In the genomic region with DNA sequence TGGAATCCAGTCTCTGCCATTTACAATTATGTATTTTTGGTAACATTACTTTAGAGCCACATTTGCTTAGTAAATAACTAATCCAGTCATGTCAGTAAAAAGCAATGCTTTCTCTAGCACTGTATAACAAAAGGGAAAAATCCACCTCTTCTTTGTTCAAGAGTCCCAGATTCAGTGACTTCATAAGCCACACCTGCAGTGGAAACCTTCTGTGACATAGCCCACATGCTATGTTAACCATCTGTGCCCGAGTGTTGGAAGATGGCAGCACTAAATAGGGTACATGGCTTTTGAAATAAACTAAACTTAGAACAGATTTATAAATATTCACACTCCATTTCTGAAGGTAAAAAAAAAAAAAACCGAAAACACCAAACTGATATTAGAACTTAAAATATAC, we compare ENCODE assay signal across 26 cellular contexts.
"Had no signal": no experiment of that assay in that cellular context is flagged by ENCODE, and none has a peak within 500 bp of the region (broad histone marks: within the 10 kb centered on the region; RNA-seq: fewer than 3 reads in every experiment).

No MANE protein-coding gene starts in this region.

- FAIRE-seq: TTC549 had no signal

- H3K36me3 Mint-ChIP-seq: activated naive CD4-positive, alpha-beta T cell treated with anti-CD3 and anti-CD28 coated beads, Interleukin-2, amount 50 U/mL, for 24 hours; activated naive CD8-positive, alpha-beta T cell treated with anti-CD3 and anti-CD28 coated beads, Interleukin-2, amount 10 ng/mL, durations not matched to agents 7 days and 5 days had no signal

- H3K27ac Mint-ChIP-seq: activated CD4-positive, alpha-beta T cell treated with anti-CD3 and anti-CD28 coated beads, Interleukin-2, amount 10 ng/mL, durations not matched to agents 24 days and 14 days; activated CD8-positive, alpha-beta T cell treated with anti-CD3 and anti-CD28 coated beads for 36 hours; activated naive CD4-positive, alpha-beta T cell treated with anti-CD3 and anti-CD28 coated beads, Interleukin-2, amount 50 U/mL, for 24 hours; activated naive CD8-positive, alpha-beta T cell treated with anti-CD3 and anti-CD28 coated beads, Interleukin-2, amount 10 ng/mL, durations not matched to agents 7 days and 5 days; activated T-cell treated with anti-CD3 and anti-CD28 coated beads, Interleukin-2, amount 50 U/mL, for 24 hours; activated T-helper 2 cell treated with anti-CD3 and anti-CD28 coated beads, Interferon-gamma antibody, Interleukin-2, Interleukin-4, amounts not matched to agents 10 μg/mL and 5 μg/mL and 100 μg/mL, durations not matched to agents 14 hours and 24 hours and 36 hours; T-helper 1 cell treated with Interleukin-12 subunit alpha and Interleukin-12 subunit beta and Interleukin-4 antibody, amounts not matched to agents 30 μg/mL and 1 μg/mL, for 36 hours; T-helper 2 cell treated with Interferon-gamma antibody and Interleukin-4, amounts not matched to agents 5 μg/mL and 100 μg/mL, for 36 hours had no signal

- ATAC-seq: activated CD8-positive, alpha-beta T cell treated with anti-CD3 and anti-CD28 coated beads for 36 hours; Panc1 had no signal

- H3K9me3 Mint-ChIP-seq: activated CD4-positive, alpha-beta T cell treated with anti-CD3 and anti-CD28 coated beads, Interleukin-2, amount 10 ng/mL, durations not matched to agents 24 days and 14 days; activated CD8-positive, alpha-beta T cell treated with anti-CD3 and anti-CD28 coated beads for 36 hours; activated naive CD4-positive, alpha-beta T cell treated with anti-CD3 and anti-CD28 coated beads, Interleukin-2, amount 50 U/mL, for 24 hours; activated naive CD8-positive, alpha-beta T cell treated with anti-CD3 and anti-CD28 coated beads, Interleukin-2, amount 10 ng/mL, durations not matched to agents 7 days and 5 days; activated T-cell treated with anti-CD3 and anti-CD28 coated beads, Interleukin-2, amount 50 U/mL, for 24 hours; activated T-helper 2 cell treated with anti-CD3 and anti-CD28 coated beads, Interferon-gamma antibody, Interleukin-2, Interleukin-4, amounts not matched to agents 10 μg/mL and 5 μg/mL and 100 μg/mL, durations not matched to agents 14 hours and 24 hours and 36 hours; T-helper 1 cell treated with Interleukin-12 subunit alpha and Interleukin-12 subunit beta and Interleukin-4 antibody, amounts not matched to agents 30 μg/mL and 1 μg/mL, for 36 hours; T-helper 2 cell treated with Interferon-gamma antibody and Interleukin-4, amounts not matched to agents 5 μg/mL and 100 μg/mL, for 36 hours had no signal

- H3K4me1 Mint-ChIP-seq: activated CD4-positive, alpha-beta T cell treated with anti-CD3 and anti-CD28 coated beads, Interleukin-2, amount 10 ng/mL, durations not matched to agents 24 days and 14 days; activated naive CD4-positive, alpha-beta T cell treated with anti-CD3 and anti-CD28 coated beads, Interleukin-2, amount 50 U/mL, for 24 hours; activated naive CD8-positive, alpha-beta T cell treated with anti-CD3 and anti-CD28 coated beads, Interleukin-2, amount 10 ng/mL, durations not matched to agents 7 days and 5 days had no signal

- H3K4me3 Mint-ChIP-seq: activated CD4-positive, alpha-beta T cell treated with anti-CD3 and anti-CD28 coated beads, Interleukin-2, amount 10 ng/mL, durations not matched to agents 24 days and 14 days; activated CD8-positive, alpha-beta T cell treated with anti-CD3 and anti-CD28 coated beads for 36 hours; activated naive CD4-positive, alpha-beta T cell treated with anti-CD3 and anti-CD28 coated beads, Interleukin-2, amount 50 U/mL, for 24 hours; activated naive CD8-positive, alpha-beta T cell treated with anti-CD3 and anti-CD28 coated beads, Interleukin-2, amount 10 ng/mL, durations not matched to agents 7 days and 5 days; activated T-cell treated with anti-CD3 and anti-CD28 coated beads, Interleukin-2, amount 50 U/mL, for 24 hours; T-helper 1 cell treated with Interleukin-12 subunit alpha and Interleukin-12 subunit beta and Interleukin-4 antibody, amounts not matched to agents 30 μg/mL and 1 μg/mL, for 36 hours; T-helper 2 cell treated with Interferon-gamma antibody and Interleukin-4, amounts not matched to agents 5 μg/mL and 100 μg/mL, for 36 hours had no signal

- DNase-seq: activated CD4-positive, alpha-beta T cell treated with anti-CD3 and anti-CD28 coated beads, Interleukin-2, amount 10 ng/mL, durations not matched to agents 24 days and 14 days; activated CD4-positive, alpha-beta T cell treated with anti-CD3 and anti-CD28 coated beads, Interleukin-2, amount 50 U/mL, for 4 hours; activated CD8-positive, alpha-beta T cell treated with anti-CD3 and anti-CD28 coated beads for 36 hours; activated gamma-delta T cell; activated naive CD4-positive, alpha-beta T cell treated with Interleukin-2 at 50 U/mL for 16 hours; activated naive CD8-positive, alpha-beta T cell treated with anti-CD3 and anti-CD28 coated beads, Interleukin-2, amount 10 ng/mL, durations not matched to agents 7 days and 5 days; activated T-cell treated with anti-CD3 and anti-CD28 coated beads, Interleukin-2, amount 50 U/mL, for 24 hours; amygdala; Karpas-422; KBM-7; NCI-H1105; NCI-H1417 treated with DMSO at 0.1 percent for 48 hours; NCI-H1694; NCI-H2029; NCI-H345; NCI-H524 treated with DMSO at 0.1 percent for 48 hours; NCI-H748 treated with DMSO at 0.1 percent for 48 hours; RPMI8226; SHP77 treated with DMSO at 0.1 percent for 48 hours; SK-N-SH had no signal
